In the genomic region with DNA sequence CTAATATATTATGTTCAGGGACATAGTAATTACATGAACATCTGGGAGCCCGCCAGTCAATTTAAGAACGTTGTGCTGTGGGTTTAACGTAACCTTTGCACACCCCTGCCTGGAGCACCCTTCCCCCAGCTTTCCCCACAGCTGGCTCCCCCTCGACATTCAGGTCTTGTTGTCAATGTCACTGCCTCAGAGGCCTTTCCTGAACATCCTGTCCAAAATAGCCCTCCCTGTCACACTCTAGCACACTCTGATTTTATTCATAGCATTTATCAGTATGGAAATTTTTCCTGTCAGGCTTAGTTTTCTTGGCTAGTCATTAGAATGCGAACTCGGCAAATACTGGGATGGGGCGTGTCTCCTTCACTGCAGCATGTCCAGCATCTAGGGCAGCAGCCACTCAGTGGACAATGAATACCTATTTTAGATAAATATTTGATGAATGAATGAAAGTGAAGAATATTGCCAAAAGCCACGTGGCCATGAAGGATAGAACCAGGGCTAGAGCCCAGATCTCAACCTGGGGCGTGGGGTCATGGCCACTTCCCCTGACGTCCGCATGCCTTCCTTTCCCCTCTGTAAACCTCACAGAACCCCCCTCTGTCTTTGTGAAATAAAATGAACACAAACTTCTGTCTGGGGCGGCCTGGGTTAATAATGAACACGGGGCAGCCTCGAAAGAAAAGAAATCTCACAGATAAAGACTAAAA, we compare ENCODE assay signal across 1 cellular context.
TF ChIP-seq lines count a peak whose summit lies in the region.

No MANE protein-coding gene starts in this region.

TF ChIP-seq in HepG2, 621 proteins besides CTCF, POLR2A, EP300 and RAD21:
- TF ChIP-seq FOXJ3 (CRISPR knock-in tag; IDR thresholded peaks at IDR 0.05; ENCODE audit: borderline replicate concordance) (no peak), PAF1 (CRISPR knock-in tag; IDR thresholded peaks at IDR 0.05) (no peak), THYN1 (CRISPR knock-in tag; IDR thresholded peaks at IDR 0.05; ENCODE audit: borderline replicate concordance, low read depth) (no peak), AGO1 (IDR thresholded peaks at IDR 0.05; ENCODE audit: low read depth, low read length, poor library complexity, severe bottlenecking) (no peak)
- TF ChIP-seq, protein P1, sequence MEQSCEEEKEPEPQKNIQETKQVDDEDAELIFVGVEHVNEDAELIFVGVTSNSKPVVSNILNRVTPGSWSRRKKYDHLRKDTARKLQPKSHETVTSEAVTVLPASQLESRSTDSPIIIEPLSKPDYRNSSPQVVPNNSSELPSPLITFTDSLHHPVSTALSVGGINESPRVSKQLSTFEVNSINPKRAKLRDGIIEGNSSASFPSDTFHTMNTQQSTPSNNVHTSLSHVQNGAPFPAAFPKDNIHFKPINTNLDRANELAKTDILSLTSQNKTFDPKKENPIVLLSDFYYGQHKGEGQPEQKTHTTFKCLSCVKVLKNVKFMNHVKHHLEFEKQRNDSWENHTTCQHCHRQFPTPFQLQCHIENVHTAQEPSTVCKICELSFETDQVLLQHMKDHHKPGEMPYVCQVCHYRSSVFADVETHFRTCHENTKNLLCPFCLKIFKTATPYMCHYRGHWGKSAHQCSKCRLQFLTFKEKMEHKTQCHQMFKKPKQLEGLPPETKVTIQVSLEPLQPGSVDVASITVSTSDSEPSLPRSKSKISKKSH (CRISPR knock-in tag; IDR thresholded peaks at IDR 0.05; ENCODE audit: borderline replicate concordance) = no peak
- TF ChIP-seq, protein P2, sequence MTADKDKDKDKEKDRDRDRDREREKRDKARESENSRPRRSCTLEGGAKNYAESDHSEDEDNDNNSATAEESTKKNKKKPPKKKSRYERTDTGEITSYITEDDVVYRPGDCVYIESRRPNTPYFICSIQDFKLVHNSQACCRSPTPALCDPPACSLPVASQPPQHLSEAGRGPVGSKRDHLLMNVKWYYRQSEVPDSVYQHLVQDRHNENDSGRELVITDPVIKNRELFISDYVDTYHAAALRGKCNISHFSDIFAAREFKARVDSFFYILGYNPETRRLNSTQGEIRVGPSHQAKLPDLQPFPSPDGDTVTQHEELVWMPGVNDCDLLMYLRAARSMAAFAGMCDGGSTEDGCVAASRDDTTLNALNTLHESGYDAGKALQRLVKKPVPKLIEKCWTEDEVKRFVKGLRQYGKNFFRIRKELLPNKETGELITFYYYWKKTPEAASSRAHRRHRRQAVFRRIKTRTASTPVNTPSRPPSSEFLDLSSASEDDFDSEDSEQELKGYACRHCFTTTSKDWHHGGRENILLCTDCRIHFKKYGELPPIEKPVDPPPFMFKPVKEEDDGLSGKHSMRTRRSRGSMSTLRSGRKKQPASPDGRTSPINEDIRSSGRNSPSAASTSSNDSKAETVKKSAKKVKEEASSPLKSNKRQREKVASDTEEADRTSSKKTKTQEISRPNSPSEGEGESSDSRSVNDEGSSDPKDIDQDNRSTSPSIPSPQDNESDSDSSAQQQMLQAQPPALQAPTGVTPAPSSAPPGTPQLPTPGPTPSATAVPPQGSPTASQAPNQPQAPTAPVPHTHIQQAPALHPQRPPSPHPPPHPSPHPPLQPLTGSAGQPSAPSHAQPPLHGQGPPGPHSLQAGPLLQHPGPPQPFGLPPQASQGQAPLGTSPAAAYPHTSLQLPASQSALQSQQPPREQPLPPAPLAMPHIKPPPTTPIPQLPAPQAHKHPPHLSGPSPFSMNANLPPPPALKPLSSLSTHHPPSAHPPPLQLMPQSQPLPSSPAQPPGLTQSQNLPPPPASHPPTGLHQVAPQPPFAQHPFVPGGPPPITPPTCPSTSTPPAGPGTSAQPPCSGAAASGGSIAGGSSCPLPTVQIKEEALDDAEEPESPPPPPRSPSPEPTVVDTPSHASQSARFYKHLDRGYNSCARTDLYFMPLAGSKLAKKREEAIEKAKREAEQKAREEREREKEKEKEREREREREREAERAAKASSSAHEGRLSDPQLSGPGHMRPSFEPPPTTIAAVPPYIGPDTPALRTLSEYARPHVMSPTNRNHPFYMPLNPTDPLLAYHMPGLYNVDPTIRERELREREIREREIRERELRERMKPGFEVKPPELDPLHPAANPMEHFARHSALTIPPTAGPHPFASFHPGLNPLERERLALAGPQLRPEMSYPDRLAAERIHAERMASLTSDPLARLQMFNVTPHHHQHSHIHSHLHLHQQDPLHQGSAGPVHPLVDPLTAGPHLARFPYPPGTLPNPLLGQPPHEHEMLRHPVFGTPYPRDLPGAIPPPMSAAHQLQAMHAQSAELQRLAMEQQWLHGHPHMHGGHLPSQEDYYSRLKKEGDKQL (CRISPR knock-in tag; IDR thresholded peaks at IDR 0.05; ENCODE audit: low read depth) = no peak
